Comparison of ENCODE assay signal across 15 cellular contexts in genomic region chr10:74822101-74822500, GRCh38. TPM values are rescaled to one million over a fixed set of nuclear protein-coding genes. Genes with fewer than 3 reads are reported as not detected.
DNase-seq lines count a peak whose midpoint lies in the region; ATAC-seq, FAIRE-seq and TF ChIP-seq lines count a peak whose summit lies in the region.
"Had no signal": no experiment of that assay in that cellular context is flagged by ENCODE, and none has a peak within 500 bp of the region (broad histone marks: within the 10 kb centered on the region; RNA-seq: fewer than 3 reads in every experiment).

No MANE protein-coding gene starts in this region.

- POLR2A ChIA-PET in CD4-positive, alpha-beta T cell (lab: Charles Lee): interaction anchor here (1.2 kb wide), 1 partner anchor 236 kb away, joined by 5 read pairs; no protein-coding TSS in a partner anchor

- H2BK20ac ChIP-seq in H9 (ENCODE audit: low read depth, low read length, poor library complexity, severe bottlenecking): no peak overlapping the region

- in situ Hi-C loops in GM13976 (cut with MboI; ENCODE audit: low sequenced_read_pairs, unreplicated experiment): no loop called here

- no peak overlapping the region for H2AK5ac ChIP-seq in H9 (ENCODE audit: insufficient read length, low read length)

- H3K4ac ChIP-seq in H9 (ENCODE audit: low read depth, low read length): no peak overlapping the region

- WGBS in sigmoid colon, 2 donors: 27 to 58% methylated on average over 2 of the region's 2 CpGs
- WGBS in H9 (ENCODE audit: extremely low coverage, insufficient read length, low lambda C conversion rate): no CpG with 5 or more reads among the region's 2 CpGs

- H3K79me2 ChIP-seq in H9 (ENCODE audit: insufficient read depth, low read length): 0 out of 2 replicates have a peak, but pooled peaks cover under 1% of the 10 kb centered on the region

- no peak overlapping the region for H2BK15ac ChIP-seq in H9 (ENCODE audit: low read depth, low read length)

- intact Hi-C loops in CD4-positive, alpha-beta T cell (cut with DNase I, micrococcal nuclease): loop anchor here (5.0 to 10.0 kb wide), 4 partner anchors 193 to 947 kb away; partner anchors contain the start of gene CAMK2G (in 2 of the 2)
- intact Hi-C loops in sigmoid colon (cut with DNase I): loop anchor here (5.0 to 10.0 kb wide), 3 partner anchors 100 to 557 kb away; partner anchors contain the start of gene COMTD1

- peak overlapping the region; percentile 78 for H3K4me3 Mint-ChIP-seq in CD4-positive, alpha-beta T cell
- no peak overlapping the region for H3K4me3 Mint-ChIP-seq in stimulated activated memory B cell treated with anti-CD40 and anti-IgM and Interleukin-4, amounts not matched to agents 10 μg/mL and 1 μg/mL and 100 μg/mL, for 72 hours
- H3K4me3 Mint-ChIP-seq in H9: no peak overlapping the region
- H3K4me3 Mint-ChIP-seq: activated CD8-positive, alpha-beta T cell treated with anti-CD3 and anti-CD28 coated beads for 36 hours; central memory CD8-positive, alpha-beta T cell; stimulated activated naive CD8-positive, alpha-beta T cell treated with anti-CD3 and anti-CD28 coated beads, Interleukin-15, amount 100 ng/mL, for 72 hours had no signal

- no peak for TF ChIP-seq EP300 in sigmoid colon (IDR thresholded peaks at IDR 0.05)

- H3K4me1 ChIP-seq in sigmoid colon (peaks cover 0 to 28% (median 21%) of the 10 kb centered on the region in 4 donors), H9 (ENCODE audit: insufficient read depth, low read length) (peaks cover 3% of the 10 kb centered on the region; the same call in 1 of the 2 replicates)

- no peak overlapping the region for H3K4me2 ChIP-seq in H9 (ENCODE audit: insufficient read depth, insufficient read length, low read length)

- no peak overlapping the region for H3K27ac ChIP-seq in CD4-positive, alpha-beta T cell (ENCODE audit: low read depth, low read length)
- H3K27ac ChIP-seq in sigmoid colon (peak overlapping the region; percentile 18 to 95 (median 29)), H9 (ENCODE audit: insufficient read length, low read depth, low read length) (no peak overlapping the region)

- ATAC-seq in CD4-positive, alpha-beta T cell (ENCODE audit: poor library complexity): no peak
- ATAC-seq in HG03442 (IDR thresholded peaks at IDR 0.05; ENCODE audit: unreplicated experiment): no peak
- ATAC-seq in stimulated activated memory B cell treated with anti-CD40 and anti-IgM and Interleukin-4, amounts not matched to agents 10 μg/mL and 1 μg/mL and 100 μg/mL, for 72 hours: no peak
- ATAC-seq: activated CD8-positive, alpha-beta T cell treated with anti-CD3 and anti-CD28 coated beads for 36 hours; stimulated activated naive CD8-positive, alpha-beta T cell treated with anti-CD3 and anti-CD28 coated beads, Interleukin-15, amount 100 ng/mL, for 72 hours had no signal

- H3K23me2 ChIP-seq in H9 (ENCODE audit: insufficient read length, low read depth, low read length, poor library complexity, severe bottlenecking): peaks cover 10% of the 10 kb centered on the region

- no peak overlapping the region for H3K4me3 ChIP-seq in bronchial epithelial cell (ENCODE audit: low read depth, low read length)
- H3K4me3 ChIP-seq in sigmoid colon: no peak overlapping the region

- H2AFZ ChIP-seq in H9 (ENCODE audit: low read length): no peak overlapping the region

- no peaks in the 10 kb centered on the region for H3K9me3 ChIP-seq in CD4-positive, alpha-beta T cell (ENCODE audit: control insufficient read depth, low read length)
- H3K9me3 ChIP-seq in sigmoid colon: no peaks in the 10 kb centered on the region
- peaks cover 2% of the 10 kb centered on the region for H3K9me3 ChIP-seq in H9 (ENCODE audit: control insufficient read depth, low read depth, low read length)

- peaks cover 35% of the 10 kb centered on the region for H3K4me1 Mint-ChIP-seq in CD4-positive, alpha-beta T cell (ENCODE audit: low read depth)
- peaks cover 16% of the 10 kb centered on the region for H3K4me1 Mint-ChIP-seq in stimulated activated memory B cell treated with anti-CD40 and anti-IgM and Interleukin-4, amounts not matched to agents 10 μg/mL and 1 μg/mL and 100 μg/mL, for 72 hours
- peaks cover 22 to 27% of the 10 kb centered on the region in 2 experiments for H3K4me1 Mint-ChIP-seq in H9

- H2BK120ac ChIP-seq in H9 (ENCODE audit: low read depth, low read length, poor library complexity, severe bottlenecking): no peak overlapping the region

- no peak overlapping the region for H3K18ac ChIP-seq in H9 (ENCODE audit: insufficient read length, low read depth, low read length)

- no peak for FAIRE-seq in bronchial epithelial cell (lab: Jason Lieb, UNC)
- FAIRE-seq: HTR-8/SVneo had no signal

- H2BK12ac ChIP-seq in H9 (ENCODE audit: insufficient read length, low read depth, low read length): no peak overlapping the region

- H3K36me3 Mint-ChIP-seq in CD4-positive, alpha-beta T cell (ENCODE audit: low read depth): peaks cover 4% of the 10 kb centered on the region
- peaks cover 2% of the 10 kb centered on the region for H3K36me3 Mint-ChIP-seq in stimulated activated memory B cell treated with anti-CD40 and anti-IgM and Interleukin-4, amounts not matched to agents 10 μg/mL and 1 μg/mL and 100 μg/mL, for 72 hours
- H3K36me3 Mint-ChIP-seq in H9 (ENCODE audit: insufficient read depth in 1 of 3, low read depth in 3 of 3): peaks cover 0 to 4% (median 1%) of the 10 kb centered on the region in 3 experiments; a peak in 3 of 7 replicates

- no peak overlapping the region for H4K91ac ChIP-seq in H9 (ENCODE audit: insufficient read length, low read depth, low read length)

- H3K9me3 Mint-ChIP-seq in CD4-positive, alpha-beta T cell: no peaks in the 10 kb centered on the region
- H3K9me3 Mint-ChIP-seq in stimulated activated memory B cell treated with anti-CD40 and anti-IgM and Interleukin-4, amounts not matched to agents 10 μg/mL and 1 μg/mL and 100 μg/mL, for 72 hours: peaks cover 3% of the 10 kb centered on the region
- peaks cover 4 to 5% of the 10 kb centered on the region in 2 experiments for H3K9me3 Mint-ChIP-seq in H9

- H3K27me3 ChIP-seq in CD4-positive, alpha-beta T cell (ENCODE audit: control insufficient read depth, insufficient read depth, low read length): no peaks in the 10 kb centered on the region
- H3K27me3 ChIP-seq in bronchial epithelial cell (ENCODE audit: control insufficient read depth, insufficient read depth, low read length): no peaks in the 10 kb centered on the region
- H3K27me3 ChIP-seq in sigmoid colon: no peaks in the 10 kb centered on the region
- H3K27me3 ChIP-seq in H9 (ENCODE audit: insufficient read depth, low read length): no peaks in the 10 kb centered on the region

- TF ChIP-seq CTCF in CD4-positive, alpha-beta T cell (IDR thresholded peaks at IDR 0.05): no peak
- TF ChIP-seq CTCF in bronchial epithelial cell (IDR thresholded peaks at IDR 0.05; ENCODE audit: insufficient read depth, low read length, severe bottlenecking): no peak
- TF ChIP-seq CTCF in sigmoid colon (IDR thresholded peaks at IDR 0.05): no peak
- no peak for TF ChIP-seq CTCF in GM13976 (IDR thresholded peaks at IDR 0.05; ENCODE audit: borderline replicate concordance, control extremely low read depth, extremely low read depth, insufficient read depth, missing control alignments)
- TF ChIP-seq CTCF in H9 (conservative IDR thresholded peaks at IDR 0.05): no peak

- H2BK5ac ChIP-seq in H9 (ENCODE audit: insufficient read length, low read length): no peak overlapping the region

- no peak overlapping the region for H3K9ac ChIP-seq in H9 (ENCODE audit: extremely low read depth, insufficient read length, low read length)

- no peak overlapping the region for H3T11ph ChIP-seq in H9 (ENCODE audit: low read length)

- H4K20me1 ChIP-seq in H9 (ENCODE audit: control insufficient read depth, insufficient read depth, insufficient read length): no peaks in the 10 kb centered on the region

- H3K27ac Mint-ChIP-seq in CD4-positive, alpha-beta T cell: peak overlapping the region; percentile 69
- no peak overlapping the region for H3K27ac Mint-ChIP-seq in stimulated activated memory B cell treated with anti-CD40 and anti-IgM and Interleukin-4, amounts not matched to agents 10 μg/mL and 1 μg/mL and 100 μg/mL, for 72 hours
- H3K27ac Mint-ChIP-seq in H9: no peak overlapping the region; a peak in 1 of 7 replicates
- H3K27ac Mint-ChIP-seq: activated CD8-positive, alpha-beta T cell treated with anti-CD3 and anti-CD28 coated beads for 36 hours; stimulated activated naive CD8-positive, alpha-beta T cell treated with anti-CD3 and anti-CD28 coated beads, Interleukin-15, amount 100 ng/mL, for 72 hours had no signal

- H3K79me1 ChIP-seq in H9 (ENCODE audit: insufficient read depth, low read depth, low read length, poor library complexity, severe bottlenecking): no peaks in the 10 kb centered on the region

- no peaks in the 10 kb centered on the region for H3K36me3 ChIP-seq in bronchial epithelial cell (ENCODE audit: control insufficient read depth, insufficient read depth, low read length)
- no peaks in the 10 kb centered on the region for H3K36me3 ChIP-seq in sigmoid colon

- no peak overlapping the region for H4K5ac ChIP-seq in H9 (ENCODE audit: insufficient read length, low read depth, low read length)

- CTCF ChIA-PET in CD4-positive, alpha-beta T cell (lab: Charles Lee): no interaction called here

- no peak overlapping the region for H3K23ac ChIP-seq in H9 (ENCODE audit: insufficient read length, low read depth, low read length)

- no peaks in the 10 kb centered on the region for H3K27me3 Mint-ChIP-seq in CD4-positive, alpha-beta T cell
- no peaks in the 10 kb centered on the region for H3K27me3 Mint-ChIP-seq in stimulated activated memory B cell treated with anti-CD40 and anti-IgM and Interleukin-4, amounts not matched to agents 10 μg/mL and 1 μg/mL and 100 μg/mL, for 72 hours
- no peaks in the 10 kb centered on the region for H3K27me3 Mint-ChIP-seq in H9 (ENCODE audit: low read depth)
- H3K27me3 Mint-ChIP-seq: activated CD8-positive, alpha-beta T cell treated with anti-CD3 and anti-CD28 coated beads for 36 hours; central memory CD8-positive, alpha-beta T cell; stimulated activated naive CD8-positive, alpha-beta T cell treated with anti-CD3 and anti-CD28 coated beads, Interleukin-15, amount 100 ng/mL, for 72 hours had no signal

- DNase-seq in CD4-positive, alpha-beta T cell: no peak
- peak; percentile 3 for DNase-seq in HT1080 (ENCODE audit: low read depth)
- DNase-seq in bronchial epithelial cell (ENCODE audit: low read depth): peak; percentile 25
- DNase-seq in sigmoid colon: no peak
- no peak for DNase-seq in GM13976 (ENCODE audit: low spot score)
- no peak for DNase-seq in H9
- DNase-seq: activated CD8-positive, alpha-beta T cell treated with anti-CD3 and anti-CD28 coated beads for 36 hours; activated effector memory CD4-positive, alpha-beta T cell treated with anti-CD3 and anti-CD28 coated beads, Interleukin-2, amount 50 U/mL, for 16 hours; NCI-H1092; NCI-H226; stimulated activated naive CD8-positive, alpha-beta T cell treated with anti-CD3 and anti-CD28 coated beads, Interleukin-15, amount 100 ng/mL, for 72 hours had no signal

- no peak for TF ChIP-seq POLR2A in sigmoid colon (IDR thresholded peaks at IDR 0.05)

- no peak overlapping the region for H4K8ac ChIP-seq in H9 (replicated peaks; ENCODE audit: insufficient read length, low read depth, low read length)

- no peak overlapping the region for H3K14ac ChIP-seq in H9 (ENCODE audit: insufficient read depth, low read length)

- no peak overlapping the region for H3K56ac ChIP-seq in H9 (ENCODE audit: insufficient read length, low read depth, low read length)

RNA-seq across cellular contexts. Expression of gene KAT6B, which starts 4.3 kb away (rescaled TPM):
- total RNA-seq in CD4-positive, alpha-beta T cell: 10 to 100 TPM; 70.3 to 74.2 TPM
- 7.1 and 12.9 TPM in 2 replicates for total RNA-seq in HT1080 (2014; rRNA removed; shearing (Covaris generic))
- polyA plus RNA-seq in HT1080 (2015; cell fraction: cytosol; rRNA removed): 5.8 and 7.7 TPM in 2 replicates
- 11.8 and 12.2 TPM in 2 replicates for polyA plus RNA-seq in HT1080 (2015; cell fraction: nucleus; rRNA removed)
- 8.7 and 12.9 TPM in 2 replicates for total RNA-seq in bronchial epithelial cell
- total RNA-seq in sigmoid colon: 10 to 100 TPM; 49.9 to 77.0 (median 64.2) TPM
- 1 to 10 TPM; 5.8 to 9.1 (median 7.8) TPM for polyA plus RNA-seq in sigmoid colon
- total RNA-seq in H9 (2021): 34.2 and 35.4 TPM in 2 replicates

Comparison
In these comparisons a context has a peak if more than half of its experiments do, and no peak if none do; other contexts are left out.
1. DNase-seq: peak in HT1080 (single experiment) and bronchial epithelial cell (single experiment); none in CD4-positive, alpha-beta T cell (0 of 10), sigmoid colon (single experiment), GM13976 (single experiment) and H9 (single experiment).
2. H3K27ac ChIP-seq: peak in sigmoid colon (4 of 4); none in CD4-positive, alpha-beta T cell (single experiment) and H9 (single experiment).